ENCODE assay signal across 15 cellular contexts in the genomic region with DNA sequence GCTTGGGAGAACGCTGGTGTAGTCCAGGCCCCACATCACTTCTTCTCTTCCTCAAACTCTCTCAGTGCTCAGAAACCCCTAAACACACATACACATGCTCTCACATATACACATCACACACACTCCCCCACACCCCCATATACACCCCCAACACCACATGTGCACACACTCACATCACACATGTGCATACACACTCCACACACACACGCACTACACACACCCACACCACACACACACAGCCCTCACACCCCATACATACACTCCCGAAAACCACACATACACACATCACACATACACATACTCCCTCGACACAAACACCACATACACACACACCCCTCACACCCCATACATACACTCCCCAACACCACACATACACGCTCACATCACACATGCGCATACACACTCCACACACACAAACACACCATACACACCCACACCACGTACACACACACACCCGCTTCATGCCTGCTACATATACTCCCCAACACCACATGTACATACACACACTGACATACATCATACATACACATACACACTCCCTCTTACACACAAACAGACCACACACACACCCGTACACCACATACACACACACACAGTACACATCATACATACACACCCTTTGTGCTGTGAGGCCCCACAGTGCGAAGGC.
A peak's percentile ranks its signal among the peaks of the same experiment; 100 is the strongest.
DNase-seq lines count a peak whose midpoint lies in the region; ATAC-seq, FAIRE-seq and TF ChIP-seq lines count a peak whose summit lies in the region.
"Had no signal": no experiment of that assay in that cellular context is flagged by ENCODE, and none has a peak within 500 bp of the region (broad histone marks: within the 10 kb centered on the region; RNA-seq: fewer than 3 reads in every experiment).

No MANE protein-coding gene starts in this region.

- H3F3A ChIP-seq in PC-3 (ENCODE audit: low read length, unreplicated experiment): peaks cover 5% of the 10 kb centered on the region

- H3K4me1 ChIP-seq in CD4-positive, CD25-positive, alpha-beta regulatory T cell (ENCODE audit: control insufficient read depth, insufficient read depth, low read length, poor library complexity, severe bottlenecking): peaks cover 15% of the 10 kb centered on the region
- peaks cover 74% of the 10 kb centered on the region for H3K4me1 ChIP-seq in PC-3 (ENCODE audit: insufficient read depth, low read length)
- H3K4me1 ChIP-seq in kidney (ENCODE audit: control insufficient read depth in 1 of 2, insufficient read depth in 1 of 2, low read depth in 1 of 2, low read length in 2 of 2): peaks cover 40 to 47% of the 10 kb centered on the region in 2 donors
- peaks cover 28 to 32% of the 10 kb centered on the region in 2 donors for H3K4me1 ChIP-seq in gastrocnemius medialis
- H3K4me1 ChIP-seq in ovary (ENCODE audit: insufficient read depth): peaks cover 3% of the 10 kb centered on the region

- no peaks in the 10 kb centered on the region for H3K79me2 ChIP-seq in PC-3 (ENCODE audit: low read length)

- TF ChIP-seq EP300 in ovary (IDR thresholded peaks at IDR 0.05): no peak

- no peaks in the 10 kb centered on the region for H3K27me3 ChIP-seq in CD4-positive, CD25-positive, alpha-beta regulatory T cell (ENCODE audit: control insufficient read depth, insufficient read depth, low read length)
- H3K27me3 ChIP-seq in PC-3 (ENCODE audit: low read length) (no peaks in the 10 kb centered on the region), gastrocnemius medialis (no peaks in the 10 kb centered on the region), ovary (no peaks in the 10 kb centered on the region)

- H2AFZ ChIP-seq in PC-3 (ENCODE audit: low read length): peak overlapping the region; percentile 50

- 86 to 87% (median 87%) methylated on average over 10 of the region's 10 CpGs for WGBS in ovary, 3 donors

- ATAC-seq in CD4-positive, CD25-positive, alpha-beta regulatory T cell (ENCODE audit: low read depth in 2 of 2): no peak
- ATAC-seq in PC-3 (peak; percentile 16), gastrocnemius medialis (no peak), HG03571 (IDR thresholded peaks at IDR 0.05; ENCODE audit: unreplicated experiment) (no peak)
- ATAC-seq: activated T-cell treated with anti-CD3 and anti-CD28 coated beads, Interleukin-2, amount 50 U/mL, for 4 hours had no signal

- no peaks in the 10 kb centered on the region for H3K27me3 Mint-ChIP-seq in CD4-positive, CD25-positive, alpha-beta regulatory T cell
- H3K27me3 Mint-ChIP-seq: B cell had no signal

- H3K9ac ChIP-seq in PC-3 (ENCODE audit: low read length) (peak overlapping the region; percentile 45), kidney (ENCODE audit: low read length in 2 of 2) (no peak overlapping the region)

- no peak for DNase-seq in CD4-positive, CD25-positive, alpha-beta regulatory T cell
- DNase-seq in PC-3 (no peak), kidney (no peak), gastrocnemius medialis (no peak), posterior vena cava (ENCODE audit: low spot score) (no peak), ovary (no peak), GM10266 (ENCODE audit: extremely low spot score) (no peak)
- DNase-seq: activated CD4-positive, alpha-beta T cell treated with anti-CD3 and anti-CD28 coated beads for 48 hours; activated T-cell treated with anti-CD3 and anti-CD28 coated beads, Interleukin-2, amount 50 U/mL, for 4 hours; effector CD8-positive, alpha-beta T cell; NCI-H1694; NCI-H510A treated with DMSO at 0.1 percent for 48 hours had no signal

- no peaks in the 10 kb centered on the region for H3K9me3 ChIP-seq in CD4-positive, CD25-positive, alpha-beta regulatory T cell (ENCODE audit: control insufficient read depth in 2 of 2, low read length in 2 of 2)
- no peaks in the 10 kb centered on the region for H3K9me3 ChIP-seq in PC-3 (ENCODE audit: low read length)
- H3K9me3 ChIP-seq in kidney (ENCODE audit: control insufficient read depth in 1 of 2, low read length in 2 of 2): no peaks in the 10 kb centered on the region
- no peaks in the 10 kb centered on the region for H3K9me3 ChIP-seq in gastrocnemius medialis
- no peaks in the 10 kb centered on the region for H3K9me3 ChIP-seq in ovary
- H3K9me3 ChIP-seq: HAP-1 had no signal

- BruUV-seq in PC-3 (replicated peaks; lab: Mats Ljungman, UMichigan): no TSS peak

- H4K20me1 ChIP-seq in PC-3 (ENCODE audit: low read length): no peaks in the 10 kb centered on the region

- H3K27ac ChIP-seq in CD4-positive, CD25-positive, alpha-beta regulatory T cell (ENCODE audit: insufficient read depth, low read length, poor library complexity, severe bottlenecking): no peak overlapping the region
- H3K27ac ChIP-seq in PC-3 (ENCODE audit: low read length): peak overlapping the region; percentile 80
- peak overlapping the region; percentile 48 to 59 for H3K27ac ChIP-seq in kidney (ENCODE audit: low read depth in 2 of 2, low read length in 2 of 2)
- peak overlapping the region; percentile 64 to 81 (median 68) for H3K27ac ChIP-seq in gastrocnemius medialis
- H3K27ac ChIP-seq in ovary: no peak overlapping the region

- peak overlapping the region in 2 of 3 donors; percentile 2 to 28 for H3K27ac Mint-ChIP-seq in CD4-positive, CD25-positive, alpha-beta regulatory T cell

- CTCF ChIA-PET in PC-3 (lab: Charles Lee): no interaction called here

- in situ Hi-C loops in gastrocnemius medialis (cut with MboI; ENCODE audit: low sequenced_read_pairs in 4 of 4): no loop called here

- H3K36me3 Mint-ChIP-seq in CD4-positive, CD25-positive, alpha-beta regulatory T cell: no peaks in the 10 kb centered on the region

- H3K4me1 Mint-ChIP-seq in CD4-positive, CD25-positive, alpha-beta regulatory T cell: peaks cover 9 to 22% (median 17%) of the 10 kb centered on the region in 4 donors

- no peaks in the 10 kb centered on the region for H3K9me2 ChIP-seq in PC-3 (replicated peaks; ENCODE audit: low read length)

- no peak for TF ChIP-seq POLR2A in gastrocnemius medialis (IDR thresholded peaks at IDR 0.05)
- no peak for TF ChIP-seq POLR2A in ovary (IDR thresholded peaks at IDR 0.05)

- intact Hi-C loops in PC-3 (cut with micrococcal nuclease): loop anchor here (2.0 kb wide), 1 partner anchor 108 kb away; no protein-coding TSS in a partner anchor
- intact Hi-C loops in kidney (cut with DNase I): no loop called here
- intact Hi-C loops in gastrocnemius medialis (cut with DNase I; ENCODE audit: low total_unique reads): no loop called here
- intact Hi-C loops in posterior vena cava (cut with DNase I): no loop called here
- intact Hi-C loops in ovary (cut with DNase I): no loop called here

- H3K4me3 Mint-ChIP-seq in CD4-positive, CD25-positive, alpha-beta regulatory T cell: no peak overlapping the region
- H3K4me3 Mint-ChIP-seq: activated T-cell treated with anti-CD3 and anti-CD28 coated beads, Interleukin-2, amount 50 U/mL, for 4 hours had no signal

- H3K36me3 ChIP-seq in CD4-positive, CD25-positive, alpha-beta regulatory T cell (ENCODE audit: control insufficient read depth, insufficient read depth, low read length): no peaks in the 10 kb centered on the region
- H3K36me3 ChIP-seq in PC-3 (ENCODE audit: low read depth, low read length) (no peaks in the 10 kb centered on the region), kidney (ENCODE audit: control insufficient read depth in 1 of 2, insufficient read depth in 2 of 2, low read length in 2 of 2) (no peaks in the 10 kb centered on the region), gastrocnemius medialis (no peaks in the 10 kb centered on the region), ovary (no peaks in the 10 kb centered on the region)
- H3K36me3 ChIP-seq: HAP-1 had no signal

- H3K4me3 ChIP-seq in CD4-positive, CD25-positive, alpha-beta regulatory T cell (ENCODE audit: low read depth, low read length): no peak overlapping the region
- H3K4me3 ChIP-seq in PC-3 (ENCODE audit: low read length): no peak overlapping the region
- H3K4me3 ChIP-seq in kidney (ENCODE audit: low read length in 2 of 2): no peak overlapping the region
- H3K4me3 ChIP-seq in gastrocnemius medialis: no peak overlapping the region
- no peak overlapping the region for H3K4me3 ChIP-seq in ovary
- H3K4me3 ChIP-seq: HAP-1 had no signal

- POLR2A ChIA-PET in PC-3 (lab: Charles Lee; ENCODE audit: unreplicated experiment): interaction anchor here (0.6 kb wide), 2 partner anchors 8 to 195 kb away, joined by 3 to 7 read pairs; a partner anchor contains a TSS

- peak overlapping the region; percentile 55 for H3K4me2 ChIP-seq in PC-3 (ENCODE audit: low read length)

- no peak for TF ChIP-seq CTCF in PC-3 (conservative IDR thresholded peaks at IDR 0.05; ENCODE audit: low read depth, low read length)
- TF ChIP-seq CTCF in kidney (IDR thresholded peaks at IDR 0.05; ENCODE audit: borderline replicate concordance, extremely low read depth, insufficient read depth): no peak
- no peak for TF ChIP-seq CTCF in gastrocnemius medialis (IDR thresholded peaks at IDR 0.05 in 4 of 5, conservative IDR thresholded peaks at IDR 0.05 in 1 of 5)
- TF ChIP-seq CTCF in ovary (IDR thresholded peaks at IDR 0.05): no peak
- TF ChIP-seq CTCF in GM10266 (IDR thresholded peaks at IDR 0.05; ENCODE audit: control insufficient read depth, insufficient read depth, low read depth, missing control alignments): no peak

- FAIRE-seq in kidney (lab: Jason Lieb, UNC): no peak

- H3K9me3 Mint-ChIP-seq in CD4-positive, CD25-positive, alpha-beta regulatory T cell: no peaks in the 10 kb centered on the region
- H3K9me3 Mint-ChIP-seq: activated T-cell treated with anti-CD3 and anti-CD28 coated beads, Interleukin-2, amount 50 U/mL, for 4 hours had no signal

Comparison
In these comparisons a context has a peak if more than half of its experiments do, and no peak if none do; other contexts are left out.
1. H3K27ac ChIP-seq: peak in PC-3 (single experiment), kidney (2 of 2) and gastrocnemius medialis (4 of 4); none in CD4-positive, CD25-positive, alpha-beta regulatory T cell (single experiment) and ovary (0 of 2).